Comparison of ENCODE assay signal across 8 cellular contexts in the genomic region with DNA sequence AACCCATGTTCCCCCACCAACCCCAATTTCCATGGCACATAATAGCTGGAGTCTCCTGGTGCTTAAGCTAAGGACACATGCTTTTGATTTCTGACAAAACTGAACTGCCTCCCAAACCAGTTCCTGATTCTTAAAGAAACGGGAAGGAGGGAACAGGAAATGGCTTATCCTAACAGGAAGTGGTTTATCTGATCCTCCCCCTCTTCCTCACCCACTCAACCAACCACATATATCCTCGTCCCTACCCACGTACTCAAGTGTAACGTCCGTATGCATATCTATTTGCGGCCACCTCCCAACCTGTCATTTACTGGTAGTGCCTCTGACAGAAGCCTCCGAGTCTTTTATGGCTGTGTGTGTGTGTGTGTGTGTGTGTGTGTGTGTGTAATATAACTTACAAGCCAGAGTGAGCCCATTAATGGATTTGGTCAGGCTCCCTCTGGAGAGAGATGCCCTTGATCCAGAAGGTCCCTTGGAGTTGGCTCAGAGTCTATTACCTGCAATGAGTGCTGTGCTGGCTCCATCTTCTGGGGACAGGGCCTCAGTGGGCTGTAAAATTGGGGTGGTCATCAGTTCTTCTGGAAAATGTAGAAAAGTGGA. TPM values are rescaled to one million over a fixed set of nuclear protein-coding genes. Genes with fewer than 3 reads are reported as not detected.
DNase-seq lines count a peak whose midpoint lies in the region; ATAC-seq and TF ChIP-seq lines count a peak whose summit lies in the region.

No MANE protein-coding gene starts in this region.

- CTCF ChIA-PET in CD8-positive, alpha-beta memory T cell (lab: Charles Lee) = interaction anchor here (0.9 to 2.3 kb wide), 3 partner anchors 28 to 481 kb away, joined by 3 to 8 read pairs (median 3); a partner anchor contains a TSS
- CTCF ChIA-PET in activated CD8-positive, alpha-beta T cell treated with anti-CD3 and anti-CD28 coated beads for 36 hours (lab: Charles Lee) = interaction anchor here (1.4 to 2.0 kb wide), 2 partner anchors 94 to 105 kb away, joined by 3 to 6 read pairs; no protein-coding TSS in a partner anchor

- peak overlapping the region; percentile 3 to 53 (median 37) for H3K4me3 Mint-ChIP-seq in CD8-positive, alpha-beta memory T cell
- no peak overlapping the region for H3K4me3 Mint-ChIP-seq in activated CD8-positive, alpha-beta T cell treated with anti-CD3 and anti-CD28 coated beads for 36 hours
- peak overlapping the region; percentile 2 to 55 for H3K4me3 Mint-ChIP-seq in stimulated activated naive CD8-positive, alpha-beta T cell treated with anti-CD3 and anti-CD28 coated beads, Interleukin-15, amount 100 ng/mL, for 72 hours

- H3K4me1 ChIP-seq in CD8-positive, alpha-beta memory T cell (ENCODE audit: insufficient read depth, low read length) = peaks cover 44% of the 10 kb centered on the region
- peaks cover 0 to 35% of the 10 kb centered on the region in 2 donors for H3K4me1 ChIP-seq in right atrium auricular region

- H3K36me3 ChIP-seq in CD8-positive, alpha-beta memory T cell (ENCODE audit: insufficient read depth, low read length) = peaks cover 13% of the 10 kb centered on the region
- peaks cover 39% of the 10 kb centered on the region for H3K36me3 ChIP-seq in right atrium auricular region

- TF ChIP-seq CTCF in activated CD8-positive, alpha-beta T cell treated with anti-CD3 and anti-CD28 coated beads for 36 hours (IDR thresholded peaks at IDR 0.05) = no peak
- TF ChIP-seq CTCF in right atrium auricular region (IDR thresholded peaks at IDR 0.05) = peak in 1 of 2 donors; percentile 32

- H3K9me3 ChIP-seq in CD8-positive, alpha-beta memory T cell (ENCODE audit: low read length) = no peaks in the 10 kb centered on the region
- no peaks in the 10 kb centered on the region for H3K9me3 ChIP-seq in right atrium auricular region

- ATAC-seq in activated CD8-positive, alpha-beta T cell treated with anti-CD3 and anti-CD28 coated beads for 36 hours = peak; percentile 75
- ATAC-seq in stimulated activated naive CD8-positive, alpha-beta T cell treated with anti-CD3 and anti-CD28 coated beads, Interleukin-15, amount 100 ng/mL, for 72 hours = peak; percentile 82

- peak overlapping the region; percentile 80 to 97 (median 91) for H3K27ac Mint-ChIP-seq in CD8-positive, alpha-beta memory T cell
- H3K27ac Mint-ChIP-seq in activated CD8-positive, alpha-beta T cell treated with anti-CD3 and anti-CD28 coated beads for 36 hours = peak overlapping the region; percentile 82
- H3K27ac Mint-ChIP-seq in stimulated activated naive CD8-positive, alpha-beta T cell treated with anti-CD3 and anti-CD28 coated beads, Interleukin-15, amount 100 ng/mL, for 72 hours = peak overlapping the region; percentile 61 to 96

- no peaks in the 10 kb centered on the region for H3K27me3 ChIP-seq in CD8-positive, alpha-beta memory T cell (ENCODE audit: insufficient read depth, low read length, poor library complexity, severe bottlenecking)
- no peaks in the 10 kb centered on the region for H3K27me3 ChIP-seq in right atrium auricular region

- H3K27ac ChIP-seq in CD8-positive, alpha-beta memory T cell (ENCODE audit: low read depth, low read length) = peak overlapping the region; percentile 34
- peak overlapping the region; percentile 19 to 37 for H3K27ac ChIP-seq in right atrium auricular region

- intact Hi-C loops in activated CD8-positive, alpha-beta T cell treated with anti-CD3 and anti-CD28 coated beads for 36 hours (cut with micrococcal nuclease) = no loop called here

- DNase-seq in CD8-positive, alpha-beta memory T cell = peak in 3 of 5 donors; percentile 37 to 60 (median 40)
- peak; percentile 94 for DNase-seq in Kasumi-1 (lab: John Stamatoyannopoulos, UW)
- DNase-seq in activated CD8-positive, alpha-beta T cell treated with anti-CD3 and anti-CD28 coated beads for 36 hours = peak; percentile 60
- DNase-seq in right atrium auricular region (ENCODE audit: low spot score) = no peak
- peak in 1 of 2 donors; percentile 38 for DNase-seq in stimulated activated naive CD8-positive, alpha-beta T cell treated with anti-CD3 and anti-CD28 coated beads, Interleukin-15, amount 100 ng/mL, for 72 hours
- DNase-seq in NCI-H2107 (lab: John Stamatoyannopoulos, UW) = no peak
- DNase-seq in NCI-H748 treated with DMSO at 0.1 percent for 48 hours (lab: John Stamatoyannopoulos, UW) = no peak
- no peak for DNase-seq in NCI-H2171 (lab: John Stamatoyannopoulos, UW)

- H3K4me1 Mint-ChIP-seq in CD8-positive, alpha-beta memory T cell = peaks cover 52 to 63% (median 57%) of the 10 kb centered on the region in 3 donors
- H3K4me1 Mint-ChIP-seq in activated CD8-positive, alpha-beta T cell treated with anti-CD3 and anti-CD28 coated beads for 36 hours (ENCODE audit: low read depth) = peaks cover 44% of the 10 kb centered on the region
- H3K4me1 Mint-ChIP-seq in stimulated activated naive CD8-positive, alpha-beta T cell treated with anti-CD3 and anti-CD28 coated beads, Interleukin-15, amount 100 ng/mL, for 72 hours = peaks cover 61% of the 10 kb centered on the region

- peaks cover 7 to 43% (median 12%) of the 10 kb centered on the region in 3 donors for H3K36me3 Mint-ChIP-seq in CD8-positive, alpha-beta memory T cell
- H3K36me3 Mint-ChIP-seq in activated CD8-positive, alpha-beta T cell treated with anti-CD3 and anti-CD28 coated beads for 36 hours (ENCODE audit: low read depth) = peaks cover 34% of the 10 kb centered on the region

- H3K27me3 Mint-ChIP-seq in CD8-positive, alpha-beta memory T cell = no peaks in the 10 kb centered on the region
- H3K27me3 Mint-ChIP-seq in activated CD8-positive, alpha-beta T cell treated with anti-CD3 and anti-CD28 coated beads for 36 hours = no peaks in the 10 kb centered on the region
- no peaks in the 10 kb centered on the region for H3K27me3 Mint-ChIP-seq in stimulated activated naive CD8-positive, alpha-beta T cell treated with anti-CD3 and anti-CD28 coated beads, Interleukin-15, amount 100 ng/mL, for 72 hours

- POLR2A ChIA-PET in CD8-positive, alpha-beta memory T cell (lab: Charles Lee) = interaction anchor here (1.1 to 1.9 kb wide), 3 partner anchors 8 to 28 kb away, joined by 3 to 9 read pairs (median 7); a partner anchor contains a TSS
- POLR2A ChIA-PET in activated CD8-positive, alpha-beta T cell treated with anti-CD3 and anti-CD28 coated beads for 36 hours (lab: Charles Lee) = interaction anchor here (0.7 to 3.6 kb wide), 6 partner anchors 9 to 164 kb away, joined by 3 to 15 read pairs (median 4); a partner anchor contains a TSS

- H3K9me3 Mint-ChIP-seq in CD8-positive, alpha-beta memory T cell = no peaks in the 10 kb centered on the region
- no peaks in the 10 kb centered on the region for H3K9me3 Mint-ChIP-seq in activated CD8-positive, alpha-beta T cell treated with anti-CD3 and anti-CD28 coated beads for 36 hours
- H3K9me3 Mint-ChIP-seq in stimulated activated naive CD8-positive, alpha-beta T cell treated with anti-CD3 and anti-CD28 coated beads, Interleukin-15, amount 100 ng/mL, for 72 hours = no peaks in the 10 kb centered on the region

- H3K4me3 ChIP-seq in CD8-positive, alpha-beta memory T cell (ENCODE audit: low read length) = no peak overlapping the region
- no peak overlapping the region for H3K4me3 ChIP-seq in right atrium auricular region

RNA-seq across cellular contexts. Expression of a gene that starts 7.7 kb away (rescaled TPM):
- total RNA-seq in CD8-positive, alpha-beta memory T cell = 100 to 1,000 TPM in 1 of 2 experiments, 10 to 100 TPM in 1; 97.2 to 100 TPM
- polyA plus RNA-seq in CD8-positive, alpha-beta memory T cell = 1,407 TPM
- 10 to 100 TPM; 91.7 to 98.3 TPM for total RNA-seq in activated CD8-positive, alpha-beta T cell treated with anti-CD3 and anti-CD28 coated beads for 36 hours
- total RNA-seq in right atrium auricular region = 100 to 1,000 TPM; 193 to 309 TPM

RNA-seq across cellular contexts. Expression of a gene that starts 23.9 kb away (rescaled TPM):
- total RNA-seq in CD8-positive, alpha-beta memory T cell = under 1 TPM; 0.72 to 0.84 TPM
- 28.9 TPM for polyA plus RNA-seq in CD8-positive, alpha-beta memory T cell
- 1 to 10 TPM in 1 of 2 experiments, under 1 TPM in 1; 0.96 to 1.4 TPM for total RNA-seq in activated CD8-positive, alpha-beta T cell treated with anti-CD3 and anti-CD28 coated beads for 36 hours
- 1 to 10 TPM; 2.3 to 3.8 TPM for total RNA-seq in right atrium auricular region

RNA-seq across cellular contexts. Expression of a gene that starts 28.5 kb away (rescaled TPM):
- total RNA-seq in CD8-positive, alpha-beta memory T cell = 10 to 100 TPM; 12.0 to 15.4 TPM
- 2.2 TPM for polyA plus RNA-seq in CD8-positive, alpha-beta memory T cell
- 1 to 10 TPM; 5.8 to 7.3 TPM for total RNA-seq in activated CD8-positive, alpha-beta T cell treated with anti-CD3 and anti-CD28 coated beads for 36 hours
- total RNA-seq in right atrium auricular region = 1 to 10 TPM; 3.0 to 6.0 TPM

Comparison
In these comparisons a context has a peak if more than half of its experiments do, and no peak if none do; other contexts are left out.
1. DNase-seq: peak in CD8-positive, alpha-beta memory T cell (3 of 5), Kasumi-1 (2 of 2) and activated CD8-positive, alpha-beta T cell treated with anti-CD3 and anti-CD28 coated beads for 36 hours (single experiment); none in right atrium auricular region (single experiment), NCI-H2107 (single experiment), NCI-H748 treated with DMSO at 0.1 percent for 48 hours (single experiment) and NCI-H2171 (single experiment).
2. Peak in every context shown above with its lines, with median percentiles within 50 percentile points of each other: H3K27ac Mint-ChIP-seq.